ENCODE assay signal across 7 cellular contexts in the genomic region with DNA sequence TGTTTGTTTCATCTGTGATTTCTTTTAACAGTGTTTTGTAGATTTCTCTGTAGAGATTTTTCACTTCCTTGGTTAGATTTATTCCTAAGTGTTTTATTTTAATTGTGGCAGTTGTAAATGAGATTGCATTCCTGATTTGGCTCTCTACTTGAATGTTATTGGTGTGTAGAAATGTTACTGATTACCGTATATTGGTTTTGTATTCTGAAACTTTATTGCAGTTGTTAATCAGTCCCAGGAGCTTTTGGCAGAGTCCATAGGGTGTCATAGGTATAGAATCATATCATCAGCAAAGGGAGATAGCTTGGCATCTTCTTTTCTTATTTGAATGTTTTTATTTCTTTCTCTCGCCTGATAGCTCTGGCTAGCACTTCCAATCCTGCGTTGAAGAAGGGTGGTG.
"Had no signal": no experiment of that assay in that cellular context is flagged by ENCODE, and none has a peak within 500 bp of the region (broad histone marks: within the 10 kb centered on the region; RNA-seq: fewer than 3 reads in every experiment).

No MANE protein-coding gene starts in this region.

- FAIRE-seq: HepG2, HTR-8/SVneo, K562 had no signal

- ATAC-seq: HepG2, K562 had no signal

- H3K4me3 ChIP-seq: K562 had no signal

- H3K27ac ChIP-seq: HL-60 had no signal

- DNase-seq: IMR-90, KBM-7, KG1 had no signal
